ENCODE assay signal across 20 cellular contexts in the genomic region with DNA sequence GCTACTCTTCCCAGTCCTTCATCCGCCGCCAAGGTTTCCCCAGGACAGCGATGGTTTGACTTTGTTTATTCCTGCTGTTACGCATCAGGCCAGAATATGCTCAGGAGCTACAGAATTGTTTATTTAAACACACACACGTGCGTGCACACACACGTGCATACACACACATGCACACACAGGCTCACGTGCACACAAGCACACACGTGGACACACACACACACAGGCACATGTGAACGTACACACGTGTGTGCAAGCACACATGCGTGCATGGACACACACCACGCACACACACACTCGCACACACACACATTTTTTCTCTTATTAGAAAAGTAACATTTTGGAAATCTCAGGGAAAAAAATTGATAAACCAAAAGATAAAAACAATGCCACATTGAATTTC.
DNase-seq lines count a peak whose midpoint lies in the region; ATAC-seq, FAIRE-seq and TF ChIP-seq lines count a peak whose summit lies in the region.
"Had no signal": no experiment of that assay in that cellular context is flagged by ENCODE, and none has a peak within 500 bp of the region (broad histone marks: within the 10 kb centered on the region; RNA-seq: fewer than 3 reads in every experiment).

No MANE protein-coding gene starts in this region.

- intact Hi-C loops in HepG2 (cut with micrococcal nuclease; ENCODE audit: unreplicated experiment): no loop called here
- intact Hi-C loops in right lobe of liver (cut with DNase I): no loop called here

- POLR2A ChIA-PET in HepG2 (lab: Yijun Ruan, JAX): no interaction called here

- H3K9me3 Mint-ChIP-seq in memory B cell: no peaks in the 10 kb centered on the region

- H3K4me3 Mint-ChIP-seq in memory B cell: peak overlapping the region; percentile 3

- TF ChIP-seq CTCF in HepG2 (CRISPR knock-in tag; IDR thresholded peaks at IDR 0.05): no peak
- TF ChIP-seq CTCF in right lobe of liver (IDR thresholded peaks at IDR 0.05): no peak
- TF ChIP-seq CTCF in OCI-LY3 (IDR thresholded peaks at IDR 0.05; ENCODE audit: low read depth, low read length): no peak

- in situ Hi-C loops in HepG2 (cut with HindIII; ENCODE audit: extremely low pct_ligation_motif_present, low pct_unique_long_range_greater_than_20kb): no loop called here

- no peak for FAIRE-seq in HepG2 (lab: Jason Lieb, UNC)
- FAIRE-seq: D721Med had no signal

- no peaks in the 10 kb centered on the region for H3K9me3 ChIP-seq in HepG2 (ENCODE audit: low read length)
- no peaks in the 10 kb centered on the region for H3K9me3 ChIP-seq in right lobe of liver
- H3K9me3 ChIP-seq in OCI-LY3 (ENCODE audit: insufficient read depth, low read length): peaks cover 11% of the 10 kb centered on the region; the same call in 1 of the 2 replicates

- H2AFZ ChIP-seq in HepG2 (ENCODE audit: low read length) (no peak overlapping the region), OCI-LY3 (ENCODE audit: low read depth, low read length) (no peak overlapping the region)

- H3K27ac Mint-ChIP-seq in memory B cell: no peak overlapping the region

- H3K9ac ChIP-seq in HepG2 (ENCODE audit: insufficient read depth, low read depth, low read length): no peak overlapping the region
- no peak overlapping the region for H3K9ac ChIP-seq in OCI-LY3 (ENCODE audit: low read length)

- no peak overlapping the region for H3K4me2 ChIP-seq in HepG2 (ENCODE audit: low read depth, low read length)
- H3K4me2 ChIP-seq in OCI-LY3 (ENCODE audit: low read length): peak overlapping the region; percentile 71

- ATAC-seq in HepG2 (no peak), right lobe of liver (no peak), memory B cell (ENCODE audit: low read depth) (no peak), GM18517 (IDR thresholded peaks at IDR 0.05; ENCODE audit: unreplicated experiment) (no peak)

- no peaks in the 10 kb centered on the region for H3K36me3 Mint-ChIP-seq in memory B cell

- H3K27me3 ChIP-seq in HepG2 (ENCODE audit: control insufficient read depth in 1 of 2, insufficient read depth in 2 of 2, low read length in 2 of 2) (no peaks in the 10 kb centered on the region), right lobe of liver (no peaks in the 10 kb centered on the region), OCI-LY3 (ENCODE audit: low read depth, low read length) (no peaks in the 10 kb centered on the region)

- H3K27ac ChIP-seq in HepG2 (ENCODE audit: extremely low read length, insufficient read depth, low read length) (no peak overlapping the region), right lobe of liver (no peak overlapping the region), OCI-LY3 (ENCODE audit: low read length) (no peak overlapping the region)
- H3K27ac ChIP-seq: 22Rv1, RWPE1, SK-N-MC had no signal

- H3K79me2 ChIP-seq in HepG2 (ENCODE audit: insufficient read depth, low read length): no peaks in the 10 kb centered on the region
- H3K79me2 ChIP-seq in OCI-LY3 (ENCODE audit: low read length): no peaks in the 10 kb centered on the region

- no peaks in the 10 kb centered on the region for H3K4me1 ChIP-seq in HepG2 (ENCODE audit: insufficient read depth, low read length)
- no peaks in the 10 kb centered on the region for H3K4me1 ChIP-seq in right lobe of liver
- peaks cover 33% of the 10 kb centered on the region for H3K4me1 ChIP-seq in OCI-LY3 (ENCODE audit: low read length)

- DNase-seq in HepG2 (ENCODE audit: low spot score): no peak
- DNase-seq in right lobe of liver: no peak
- DNase-seq in memory B cell (ENCODE audit: low spot score in 2 of 2): no peak
- no peak for DNase-seq in NCI-H226
- no peak for DNase-seq in pons (ENCODE audit: low spot score)
- no peak for DNase-seq in NOMO-1 (lab: John Stamatoyannopoulos, UW; ENCODE audit: unreplicated experiment in 2 of 2)
- DNase-seq: DMS53, NCI-H1694 treated with DMSO at 0.1 percent for 48 hours, NCI-H2081 treated with DMSO at 0.1 percent for 48 hours, NCI-H2171 treated with DMSO at 0.1 percent for 48 hours, NCI-H446, NCI-H526, SHP77 treated with DMSO at 0.1 percent for 48 hours, SW 1271 had no signal

- H4K20me1 ChIP-seq in HepG2 (ENCODE audit: insufficient read depth, low read length) (no peaks in the 10 kb centered on the region), OCI-LY3 (ENCODE audit: insufficient read depth, low read length) (no peaks in the 10 kb centered on the region)

- H3K4me3 ChIP-seq in HepG2 (replicated peaks in 1 of 3; ENCODE audit: insufficient read depth in 1 of 3, low read depth in 2 of 3, low read length in 3 of 3) (no peak overlapping the region), right lobe of liver (no peak overlapping the region), OCI-LY3 (ENCODE audit: low read length) (peak overlapping the region; percentile 5; the same call in 1 of the 2 replicates)
- H3K4me3 ChIP-seq: SK-N-MC had no signal

- no peaks in the 10 kb centered on the region for H3K27me3 Mint-ChIP-seq in memory B cell

- BruUV-seq in HepG2 (replicated peaks; lab: Mats Ljungman, UMichigan): no TSS peak

- H3K36me3 ChIP-seq in HepG2 (replicated peaks in 1 of 2; ENCODE audit: control insufficient read depth in 1 of 2, insufficient read depth in 2 of 2, low read length in 2 of 2): no peaks in the 10 kb centered on the region
- no peaks in the 10 kb centered on the region for H3K36me3 ChIP-seq in right lobe of liver
- H3K36me3 ChIP-seq in OCI-LY3 (replicated peaks; ENCODE audit: low read depth, low read length): peaks cover 13% of the 10 kb centered on the region

- CTCF ChIA-PET in HepG2 (lab: Yijun Ruan, JAX; ENCODE audit: low intra/inter-chr PET ratio, low total read pairs): no interaction called here

- TF ChIP-seq POLR2A in HepG2 (IDR thresholded peaks at IDR 0.05; ENCODE audit: insufficient read depth in 1 of 2, low read depth in 2 of 2, low read length in 2 of 2): no peak
- no peak for TF ChIP-seq POLR2A in right lobe of liver (IDR thresholded peaks at IDR 0.05)

- 51% methylated on average over 14 of the region's 14 CpGs for WGBS in HepG2 (ENCODE audit: low lambda C conversion rate)
- 80% methylated on average over 11 of the region's 14 CpGs for WGBS in right lobe of liver (ENCODE audit: insufficient coverage, low coverage, low lambda C conversion rate, missing lambda C conversion rate)

- no peak for TF ChIP-seq RAD21 in HepG2 (CRISPR knock-in tag; IDR thresholded peaks at IDR 0.05)

- TF ChIP-seq EP300 in HepG2 (IDR thresholded peaks at IDR 0.05; ENCODE audit: low read depth in 2 of 2, low read length in 2 of 2): no peak
- no peak for TF ChIP-seq EP300 in HepG2 (CRISPR knock-in tag; IDR thresholded peaks at IDR 0.05; ENCODE audit: borderline replicate concordance)

- peaks cover 39% of the 10 kb centered on the region for H3K4me1 Mint-ChIP-seq in memory B cell

TF ChIP-seq in HepG2, 621 proteins besides CTCF, POLR2A, EP300 and RAD21:
- no peak for TF ChIP-seq ZNF749 (CRISPR knock-in tag; IDR thresholded peaks at IDR 0.05; ENCODE audit: borderline replicate concordance)
- peak; percentile 98 for TF ChIP-seq MNT (IDR thresholded peaks at IDR 0.05)
TF ChIP-seq in HepG2: peak in this region for 1.
